1 cellular context compared by ENCODE assay signal in the genomic region with DNA sequence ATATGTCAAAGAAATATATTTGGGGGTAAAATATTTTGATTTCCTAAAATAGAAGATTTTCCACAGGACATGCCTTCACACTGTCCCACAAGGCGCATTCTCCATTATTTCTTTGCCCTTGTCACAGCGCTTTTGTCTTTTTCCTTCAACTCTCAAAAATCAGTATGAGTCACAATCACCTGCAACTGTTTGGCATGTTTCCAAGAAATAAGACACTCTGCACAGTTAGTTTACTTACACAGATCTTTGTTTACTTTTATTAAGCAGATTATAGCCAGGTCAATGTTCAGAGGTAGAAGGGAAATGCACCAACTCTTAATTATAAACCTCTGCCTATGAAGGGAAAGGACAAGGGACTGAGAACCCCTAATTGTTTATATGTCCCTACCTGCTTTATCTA.
TF ChIP-seq lines count a peak whose summit lies in the region.

No MANE protein-coding gene starts in this region.

TF ChIP-seq in HepG2, 621 proteins besides CTCF, POLR2A, EP300 and RAD21 (continued from another document and continues in another):
- TF ChIP-seq, protein P1, sequence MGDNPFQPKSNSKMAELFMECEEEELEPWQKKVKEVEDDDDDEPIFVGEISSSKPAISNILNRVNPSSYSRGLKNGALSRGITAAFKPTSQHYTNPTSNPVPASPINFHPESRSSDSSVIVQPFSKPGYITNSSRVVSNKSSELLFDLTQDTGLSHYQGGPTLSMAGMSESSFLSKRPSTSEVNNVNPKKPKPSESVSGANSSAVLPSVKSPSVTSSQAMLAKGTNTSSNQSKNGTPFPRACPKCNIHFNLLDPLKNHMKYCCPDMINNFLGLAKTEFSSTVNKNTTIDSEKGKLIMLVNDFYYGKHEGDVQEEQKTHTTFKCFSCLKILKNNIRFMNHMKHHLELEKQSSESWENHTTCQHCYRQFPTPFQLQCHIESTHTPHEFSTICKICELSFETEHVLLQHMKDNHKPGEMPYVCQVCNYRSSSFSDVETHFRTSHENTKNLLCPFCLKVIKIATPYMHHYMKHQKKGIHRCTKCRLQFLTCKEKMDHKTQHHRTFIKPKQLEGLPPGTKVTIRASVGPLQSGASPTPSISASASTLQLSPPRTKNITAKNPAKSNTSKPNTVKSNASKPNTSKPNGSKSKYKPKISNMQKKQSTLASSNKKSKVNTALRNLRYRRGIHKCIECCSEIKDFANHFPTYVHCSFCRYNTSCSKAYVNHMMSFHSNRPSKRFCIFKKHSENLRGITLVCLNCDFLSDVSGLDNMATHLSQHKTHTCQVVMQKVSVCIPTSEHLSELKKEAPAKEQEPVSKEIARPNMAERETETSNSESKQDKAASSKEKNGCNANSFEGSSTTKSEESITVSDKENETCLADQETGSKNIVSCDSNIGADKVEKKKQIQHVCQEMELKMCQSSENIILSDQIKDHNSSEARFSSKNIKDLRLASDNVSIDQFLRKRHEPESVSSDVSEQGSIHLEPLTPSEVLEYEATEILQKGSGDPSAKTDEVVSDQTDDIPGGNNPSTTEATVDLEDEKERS (CRISPR knock-in tag; IDR thresholded peaks at IDR 0.05) = no peak
- peak; percentile 90 for TF ChIP-seq SAP130 (CRISPR knock-in tag; IDR thresholded peaks at IDR 0.05; ENCODE audit: low read depth)
- no peak for TF ChIP-seq ZNF570 (CRISPR knock-in tag; IDR thresholded peaks at IDR 0.05; ENCODE audit: borderline replicate concordance)
- no peak for TF ChIP-seq SSRP1 (CRISPR knock-in tag; IDR thresholded peaks at IDR 0.05)
- TF ChIP-seq ATRX (CRISPR knock-in tag; IDR thresholded peaks at IDR 0.05; ENCODE audit: borderline replicate concordance) = no peak
- TF ChIP-seq ARNT (IDR thresholded peaks at IDR 0.05) = no peak
- TF ChIP-seq ZNF180 (CRISPR knock-in tag; IDR thresholded peaks at IDR 0.05; ENCODE audit: borderline replicate concordance, low read depth) = no peak
- TF ChIP-seq, protein P2, sequence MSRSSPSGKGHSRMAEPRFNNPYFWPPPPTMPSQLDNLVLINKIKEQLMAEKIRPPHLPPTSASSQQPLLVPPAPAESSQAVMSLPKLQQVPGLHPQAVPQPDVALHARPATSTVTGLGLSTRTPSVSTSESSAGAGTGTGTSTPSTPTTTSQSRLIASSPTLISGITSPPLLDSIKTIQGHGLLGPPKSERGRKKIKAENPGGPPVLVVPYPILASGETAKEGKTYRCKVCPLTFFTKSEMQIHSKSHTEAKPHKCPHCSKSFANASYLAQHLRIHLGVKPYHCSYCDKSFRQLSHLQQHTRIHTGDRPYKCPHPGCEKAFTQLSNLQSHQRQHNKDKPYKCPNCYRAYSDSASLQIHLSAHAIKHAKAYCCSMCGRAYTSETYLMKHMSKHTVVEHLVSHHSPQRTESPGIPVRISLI (CRISPR knock-in tag; IDR thresholded peaks at IDR 0.05; ENCODE audit: borderline replicate concordance) = peak; percentile 41; the same call in 1 of the 2 replicates
- TF ChIP-seq ETV6 (CRISPR knock-in tag; conservative IDR thresholded peaks at IDR 0.05) = no peak
- TF ChIP-seq RCOR2 (CRISPR knock-in tag; IDR thresholded peaks at IDR 0.05) = peak; percentile 68
- no peak for TF ChIP-seq ZNF432 (CRISPR knock-in tag; IDR thresholded peaks at IDR 0.05; ENCODE audit: borderline replicate concordance)
- TF ChIP-seq CCDC6 (CRISPR knock-in tag; IDR thresholded peaks at IDR 0.05) = no peak
- peak; percentile 55; the same call in 1 of the 2 replicates for TF ChIP-seq NCOR1 (IDR thresholded peaks at IDR 0.05; ENCODE audit: borderline replicate concordance, low read length)
- TF ChIP-seq ZNF572 (CRISPR knock-in tag; IDR thresholded peaks at IDR 0.05) = no peak
- peak; percentile 34; the same call in 1 of the 2 replicates for TF ChIP-seq TBX3 (IDR thresholded peaks at IDR 0.05; ENCODE audit: borderline replicate concordance)
- peak; percentile 89 for TF ChIP-seq SOX5 (CRISPR knock-in tag; IDR thresholded peaks at IDR 0.05; ENCODE audit: borderline replicate concordance)
- TF ChIP-seq TARDBP (CRISPR knock-in tag; IDR thresholded peaks at IDR 0.05) = 0 out of 2 replicates have a peak, but pooled peaks have one; percentile 45
- no peak for TF ChIP-seq HMGA1 (CRISPR knock-in tag; conservative IDR thresholded peaks at IDR 0.05)
- TF ChIP-seq JUNB (CRISPR knock-in tag; IDR thresholded peaks at IDR 0.05; ENCODE audit: borderline replicate concordance) = peak; percentile 85; the same call in 1 of the 2 replicates
- TF ChIP-seq MBNL3 (CRISPR knock-in tag; conservative IDR thresholded peaks at IDR 0.05) = no peak
- TF ChIP-seq FOXP1 (IDR thresholded peaks at IDR 0.05) = 0 out of 2 replicates have a peak, but pooled peaks have one; percentile 8
- TF ChIP-seq FOXP1 (CRISPR knock-in tag; IDR thresholded peaks at IDR 0.05) = peak; percentile 74; the same call in 1 of the 2 replicates
- TF ChIP-seq NFKB2 (CRISPR knock-in tag; IDR thresholded peaks at IDR 0.05; ENCODE audit: borderline replicate concordance) = no peak
- peak; percentile 74 for TF ChIP-seq ELF3 (CRISPR knock-in tag; IDR thresholded peaks at IDR 0.05)
- TF ChIP-seq ZNF660 (CRISPR knock-in tag; IDR thresholded peaks at IDR 0.05; ENCODE audit: borderline replicate concordance, low read depth) = no peak
- TF ChIP-seq, protein P3, sequence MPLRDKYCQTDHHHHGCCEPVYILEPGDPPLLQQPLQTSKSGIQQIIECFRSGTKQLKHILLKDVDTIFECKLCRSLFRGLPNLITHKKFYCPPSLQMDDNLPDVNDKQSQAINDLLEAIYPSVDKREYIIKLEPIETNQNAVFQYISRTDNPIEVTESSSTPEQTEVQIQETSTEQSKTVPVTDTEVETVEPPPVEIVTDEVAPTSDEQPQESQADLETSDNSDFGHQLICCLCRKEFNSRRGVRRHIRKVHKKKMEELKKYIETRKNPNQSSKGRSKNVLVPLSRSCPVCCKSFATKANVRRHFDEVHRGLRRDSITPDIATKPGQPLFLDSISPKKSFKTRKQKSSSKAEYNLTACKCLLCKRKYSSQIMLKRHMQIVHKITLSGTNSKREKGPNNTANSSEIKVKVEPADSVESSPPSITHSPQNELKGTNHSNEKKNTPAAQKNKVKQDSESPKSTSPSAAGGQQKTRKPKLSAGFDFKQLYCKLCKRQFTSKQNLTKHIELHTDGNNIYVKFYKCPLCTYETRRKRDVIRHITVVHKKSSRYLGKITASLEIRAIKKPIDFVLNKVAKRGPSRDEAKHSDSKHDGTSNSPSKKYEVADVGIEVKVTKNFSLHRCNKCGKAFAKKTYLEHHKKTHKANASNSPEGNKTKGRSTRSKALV (CRISPR knock-in tag; IDR thresholded peaks at IDR 0.05) = 0 out of 2 replicates have a peak, but pooled peaks have one; percentile 23
- TF ChIP-seq MAFF (IDR thresholded peaks at IDR 0.05; ENCODE audit: low read depth, low read length) = no peak
- no peak for TF ChIP-seq ZNF747 (CRISPR knock-in tag; IDR thresholded peaks at IDR 0.05; ENCODE audit: borderline replicate concordance)
- no peak for TF ChIP-seq SYNCRIP (IDR thresholded peaks at IDR 0.05; ENCODE audit: insufficient read depth, low read depth, low read length)
- TF ChIP-seq SP1 (IDR thresholded peaks at IDR 0.05) = no peak
- no peak for TF ChIP-seq SP1 (CRISPR knock-in tag; IDR thresholded peaks at IDR 0.05)
- TF ChIP-seq KDM5B (CRISPR knock-in tag; IDR thresholded peaks at IDR 0.05; ENCODE audit: borderline replicate concordance) = no peak
- TF ChIP-seq ZFP82 (CRISPR knock-in tag; IDR thresholded peaks at IDR 0.05; ENCODE audit: borderline replicate concordance) = no peak
- TF ChIP-seq ARNT2 (CRISPR knock-in tag; IDR thresholded peaks at IDR 0.05; ENCODE audit: low read depth) = no peak
- peak; percentile 42; the same call in 1 of the 2 replicates for TF ChIP-seq JUN (CRISPR knock-in tag; IDR thresholded peaks at IDR 0.05)
- TF ChIP-seq ZNF160 (CRISPR knock-in tag; IDR thresholded peaks at IDR 0.05) = no peak
- TF ChIP-seq, protein P4, sequence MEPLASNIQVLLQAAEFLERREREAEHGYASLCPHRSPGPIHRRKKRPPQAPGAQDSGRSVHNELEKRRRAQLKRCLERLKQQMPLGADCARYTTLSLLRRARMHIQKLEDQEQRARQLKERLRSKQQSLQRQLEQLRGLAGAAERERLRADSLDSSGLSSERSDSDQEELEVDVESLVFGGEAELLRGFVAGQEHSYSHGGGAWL (CRISPR knock-in tag; IDR thresholded peaks at IDR 0.05) = no peak
- TF ChIP-seq BORCS8-MEF2B (CRISPR knock-in tag; IDR thresholded peaks at IDR 0.05) = no peak
- TF ChIP-seq HNRNPUL1 (IDR thresholded peaks at IDR 0.05; ENCODE audit: low read depth, low read length) = no peak
- no peak for TF ChIP-seq FOXM1 (CRISPR knock-in tag; IDR thresholded peaks at IDR 0.05)
- TF ChIP-seq IRF2 (CRISPR knock-in tag; IDR thresholded peaks at IDR 0.05) = peak; percentile 51; the same call in 1 of the 2 replicates
- TF ChIP-seq, protein P5, sequence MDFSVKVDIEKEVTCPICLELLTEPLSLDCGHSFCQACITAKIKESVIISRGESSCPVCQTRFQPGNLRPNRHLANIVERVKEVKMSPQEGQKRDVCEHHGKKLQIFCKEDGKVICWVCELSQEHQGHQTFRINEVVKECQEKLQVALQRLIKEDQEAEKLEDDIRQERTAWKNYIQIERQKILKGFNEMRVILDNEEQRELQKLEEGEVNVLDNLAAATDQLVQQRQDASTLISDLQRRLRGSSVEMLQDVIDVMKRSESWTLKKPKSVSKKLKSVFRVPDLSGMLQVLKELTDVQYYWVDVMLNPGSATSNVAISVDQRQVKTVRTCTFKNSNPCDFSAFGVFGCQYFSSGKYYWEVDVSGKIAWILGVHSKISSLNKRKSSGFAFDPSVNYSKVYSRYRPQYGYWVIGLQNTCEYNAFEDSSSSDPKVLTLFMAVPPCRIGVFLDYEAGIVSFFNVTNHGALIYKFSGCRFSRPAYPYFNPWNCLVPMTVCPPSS (IDR thresholded peaks at IDR 0.05) = no peak
- TF ChIP-seq, protein P6, sequence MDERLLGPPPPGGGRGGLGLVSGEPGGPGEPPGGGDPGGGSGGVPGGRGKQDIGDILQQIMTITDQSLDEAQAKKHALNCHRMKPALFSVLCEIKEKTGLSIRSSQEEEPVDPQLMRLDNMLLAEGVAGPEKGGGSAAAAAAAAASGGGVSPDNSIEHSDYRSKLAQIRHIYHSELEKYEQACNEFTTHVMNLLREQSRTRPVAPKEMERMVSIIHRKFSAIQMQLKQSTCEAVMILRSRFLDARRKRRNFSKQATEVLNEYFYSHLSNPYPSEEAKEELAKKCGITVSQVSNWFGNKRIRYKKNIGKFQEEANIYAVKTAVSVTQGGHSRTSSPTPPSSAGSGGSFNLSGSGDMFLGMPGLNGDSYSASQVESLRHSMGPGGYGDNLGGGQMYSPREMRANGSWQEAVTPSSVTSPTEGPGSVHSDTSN (CRISPR knock-in tag; IDR thresholded peaks at IDR 0.05) = no peak
- TF ChIP-seq, protein P7, sequence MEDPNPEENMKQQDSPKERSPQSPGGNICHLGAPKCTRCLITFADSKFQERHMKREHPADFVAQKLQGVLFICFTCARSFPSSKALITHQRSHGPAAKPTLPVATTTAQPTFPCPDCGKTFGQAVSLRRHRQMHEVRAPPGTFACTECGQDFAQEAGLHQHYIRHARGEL (CRISPR knock-in tag; IDR thresholded peaks at IDR 0.05) = no peak
- TF ChIP-seq MAFG (CRISPR knock-in tag; IDR thresholded peaks at IDR 0.05) = no peak
- TF ChIP-seq, protein P8, sequence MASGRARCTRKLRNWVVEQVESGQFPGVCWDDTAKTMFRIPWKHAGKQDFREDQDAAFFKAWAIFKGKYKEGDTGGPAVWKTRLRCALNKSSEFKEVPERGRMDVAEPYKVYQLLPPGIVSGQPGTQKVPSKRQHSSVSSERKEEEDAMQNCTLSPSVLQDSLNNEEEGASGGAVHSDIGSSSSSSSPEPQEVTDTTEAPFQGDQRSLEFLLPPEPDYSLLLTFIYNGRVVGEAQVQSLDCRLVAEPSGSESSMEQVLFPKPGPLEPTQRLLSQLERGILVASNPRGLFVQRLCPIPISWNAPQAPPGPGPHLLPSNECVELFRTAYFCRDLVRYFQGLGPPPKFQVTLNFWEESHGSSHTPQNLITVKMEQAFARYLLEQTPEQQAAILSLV (CRISPR knock-in tag; IDR thresholded peaks at IDR 0.05; ENCODE audit: borderline replicate concordance) = no peak
- TF ChIP-seq MIXL1 (CRISPR knock-in tag; IDR thresholded peaks at IDR 0.05) = peak; percentile 94
- no peak for TF ChIP-seq ZBTB7A (CRISPR knock-in tag; IDR thresholded peaks at IDR 0.05)
- TF ChIP-seq ZNF674 (CRISPR knock-in tag; IDR thresholded peaks at IDR 0.05; ENCODE audit: low read depth) = no peak
- peak; percentile 67 for TF ChIP-seq TBX2 (CRISPR knock-in tag; IDR thresholded peaks at IDR 0.05; ENCODE audit: borderline replicate concordance)
- TF ChIP-seq KAT2B (IDR thresholded peaks at IDR 0.05; ENCODE audit: borderline replicate concordance, low read depth, low read length) = no peak
- TF ChIP-seq, protein P9, sequence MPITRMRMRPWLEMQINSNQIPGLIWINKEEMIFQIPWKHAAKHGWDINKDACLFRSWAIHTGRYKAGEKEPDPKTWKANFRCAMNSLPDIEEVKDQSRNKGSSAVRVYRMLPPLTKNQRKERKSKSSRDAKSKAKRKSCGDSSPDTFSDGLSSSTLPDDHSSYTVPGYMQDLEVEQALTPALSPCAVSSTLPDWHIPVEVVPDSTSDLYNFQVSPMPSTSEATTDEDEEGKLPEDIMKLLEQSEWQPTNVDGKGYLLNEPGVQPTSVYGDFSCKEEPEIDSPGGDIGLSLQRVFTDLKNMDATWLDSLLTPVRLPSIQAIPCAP (CRISPR knock-in tag; IDR thresholded peaks at IDR 0.05; ENCODE audit: low read depth) = no peak
- TF ChIP-seq, protein P10, sequence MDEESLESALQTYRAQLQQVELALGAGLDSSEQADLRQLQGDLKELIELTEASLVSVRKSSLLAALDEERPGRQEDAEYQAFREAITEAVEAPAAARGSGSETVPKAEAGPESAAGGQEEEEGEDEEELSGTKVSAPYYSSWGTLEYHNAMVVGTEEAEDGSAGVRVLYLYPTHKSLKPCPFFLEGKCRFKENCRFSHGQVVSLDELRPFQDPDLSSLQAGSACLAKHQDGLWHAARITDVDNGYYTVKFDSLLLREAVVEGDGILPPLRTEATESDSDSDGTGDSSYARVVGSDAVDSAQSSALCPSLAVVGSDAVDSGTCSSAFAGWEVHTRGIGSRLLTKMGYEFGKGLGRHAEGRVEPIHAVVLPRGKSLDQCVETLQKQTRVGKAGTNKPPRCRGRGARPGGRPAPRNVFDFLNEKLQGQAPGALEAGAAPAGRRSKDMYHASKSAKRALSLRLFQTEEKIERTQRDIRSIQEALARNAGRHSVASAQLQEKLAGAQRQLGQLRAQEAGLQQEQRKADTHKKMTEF (CRISPR knock-in tag; IDR thresholded peaks at IDR 0.05) = peak; percentile 76
- TF ChIP-seq ZNF615 (CRISPR knock-in tag; IDR thresholded peaks at IDR 0.05; ENCODE audit: borderline replicate concordance) = no peak
- no peak for TF ChIP-seq YEATS4 (CRISPR knock-in tag; IDR thresholded peaks at IDR 0.05; ENCODE audit: borderline replicate concordance)
